ENCODE assay signal across 7 cellular contexts in genomic region chr18:14612422-14612821, GRCh38.
A peak's percentile ranks its signal among the peaks of the same experiment; 100 is the strongest.
DNase-seq lines count a peak whose midpoint lies in the region; ATAC-seq and TF ChIP-seq lines count a peak whose summit lies in the region.
"Not testable (repeated sequence)": the region's sequence is repeated elsewhere in the genome, so short reads cannot be mapped to it uniquely, and the experiment has no call there.

No MANE protein-coding gene starts in this region.

- H3K4me3 Mint-ChIP-seq in CD8-positive, alpha-beta T cell = peak overlapping the region; percentile 47
- not testable (repeated sequence) for H3K4me3 Mint-ChIP-seq in activated CD4-positive, alpha-beta T cell treated with anti-CD3 and anti-CD28 coated beads for 36 hours; activated T-cell treated with anti-CD3 and anti-CD28 coated beads, Interleukin-2, amount 50 U/mL, for 4 hours; natural killer cell treated with Interleukin-12 subunit alpha and Interleukin-12 subunit beta and Interleukin-15 and Interleukin-18, amount 100 ng/mL, for 72 hours
- peak overlapping the region; percentile 44 for H3K4me3 Mint-ChIP-seq in activated naive CD8-positive, alpha-beta T cell
- H3K4me3 Mint-ChIP-seq in effector memory CD8-positive, alpha-beta T cell = peak overlapping the region; percentile 36 to 63

- peaks cover 25% of the 10 kb centered on the region for H3K4me1 Mint-ChIP-seq in CD8-positive, alpha-beta T cell (ENCODE audit: low read depth)
- H3K4me1 Mint-ChIP-seq in activated CD4-positive, alpha-beta T cell treated with anti-CD3 and anti-CD28 coated beads for 36 hours = peaks cover 19% of the 10 kb centered on the region
- peaks cover 20% of the 10 kb centered on the region for H3K4me1 Mint-ChIP-seq in activated T-cell treated with anti-CD3 and anti-CD28 coated beads, Interleukin-2, amount 50 U/mL, for 4 hours (ENCODE audit: low read depth)
- H3K4me1 Mint-ChIP-seq in activated naive CD8-positive, alpha-beta T cell (ENCODE audit: low read depth) = peaks cover 27% of the 10 kb centered on the region
- H3K4me1 Mint-ChIP-seq in effector memory CD8-positive, alpha-beta T cell (ENCODE audit: low read depth in 2 of 2) = peaks cover 7 to 12% of the 10 kb centered on the region in 2 donors
- peaks cover 11% of the 10 kb centered on the region in 2 donors for H3K4me1 Mint-ChIP-seq in natural killer cell treated with Interleukin-12 subunit alpha and Interleukin-12 subunit beta and Interleukin-15 and Interleukin-18, amount 100 ng/mL, for 72 hours (ENCODE audit: low read depth in 2 of 2)

- not testable (repeated sequence) for H3K4me1 ChIP-seq in CD8-positive, alpha-beta T cell (ENCODE audit: insufficient read depth, low read length)
- H3K4me1 ChIP-seq in OCI-LY1 (ENCODE audit: insufficient read depth, low read length, severe bottlenecking) = peaks cover 27% of the 10 kb centered on the region

- H4K20me1 ChIP-seq in OCI-LY1 (ENCODE audit: insufficient read depth, low read length) = not testable (repeated sequence)

- H3F3A ChIP-seq in OCI-LY1 (ENCODE audit: insufficient read depth, low read length) = not testable (repeated sequence)

- H3K4me2 ChIP-seq in OCI-LY1 (ENCODE audit: low read length) = 0 out of 2 replicates have a peak overlapping the region, but pooled peaks have one; percentile 32

- H3K79me2 ChIP-seq in OCI-LY1 (ENCODE audit: insufficient read depth, low read length) = not testable (repeated sequence)

- not testable (repeated sequence) for H3K36me3 ChIP-seq in CD8-positive, alpha-beta T cell (ENCODE audit: insufficient read depth, low read length); OCI-LY1 (ENCODE audit: insufficient read depth, low read length)

- not testable (repeated sequence) for H3K4me3 ChIP-seq in CD8-positive, alpha-beta T cell (ENCODE audit: low read depth, low read length); OCI-LY1 (ENCODE audit: low read depth, low read length, poor library complexity, severe bottlenecking)

- not testable (repeated sequence) for H3K27me3 ChIP-seq in CD8-positive, alpha-beta T cell (ENCODE audit: insufficient read depth, low read length); OCI-LY1 (ENCODE audit: insufficient read depth, low read length)

- intact Hi-C loops in CD8-positive, alpha-beta T cell (cut with DNase I, micrococcal nuclease); activated CD4-positive, alpha-beta T cell treated with anti-CD3 and anti-CD28 coated beads for 36 hours (cut with DNase I, micrococcal nuclease): not testable (repeated sequence)

- not testable (repeated sequence) for H3K9me3 Mint-ChIP-seq in CD8-positive, alpha-beta T cell; activated CD4-positive, alpha-beta T cell treated with anti-CD3 and anti-CD28 coated beads for 36 hours (ENCODE audit: low read depth); activated T-cell treated with anti-CD3 and anti-CD28 coated beads, Interleukin-2, amount 50 U/mL, for 4 hours; activated naive CD8-positive, alpha-beta T cell (ENCODE audit: low read depth); effector memory CD8-positive, alpha-beta T cell; natural killer cell treated with Interleukin-12 subunit alpha and Interleukin-12 subunit beta and Interleukin-15 and Interleukin-18, amount 100 ng/mL, for 72 hours

- POLR2A ChIA-PET in CD8-positive, alpha-beta T cell (lab: Charles Lee); activated CD4-positive, alpha-beta T cell treated with anti-CD3 and anti-CD28 coated beads for 36 hours (lab: Charles Lee): not testable (repeated sequence)

- H3K36me3 Mint-ChIP-seq in CD8-positive, alpha-beta T cell; activated CD4-positive, alpha-beta T cell treated with anti-CD3 and anti-CD28 coated beads for 36 hours (ENCODE audit: low read depth); activated T-cell treated with anti-CD3 and anti-CD28 coated beads, Interleukin-2, amount 50 U/mL, for 4 hours (ENCODE audit: insufficient read depth); activated naive CD8-positive, alpha-beta T cell; effector memory CD8-positive, alpha-beta T cell (ENCODE audit: insufficient read depth); natural killer cell treated with Interleukin-12 subunit alpha and Interleukin-12 subunit beta and Interleukin-15 and Interleukin-18, amount 100 ng/mL, for 72 hours: not testable (repeated sequence)

- not testable (repeated sequence) for H3K27ac ChIP-seq in CD8-positive, alpha-beta T cell (ENCODE audit: low read depth, low read length)
- peak overlapping the region; percentile 59 for H3K27ac ChIP-seq in OCI-LY1 (ENCODE audit: low read depth, low read length, poor library complexity, severe bottlenecking)

- not testable (repeated sequence) for H3K9me2 ChIP-seq in OCI-LY1 (ENCODE audit: low read depth, low read length)

- peak; percentile 92 for ATAC-seq in CD8-positive, alpha-beta T cell
- ATAC-seq in activated CD4-positive, alpha-beta T cell treated with anti-CD3 and anti-CD28 coated beads for 36 hours = peak; percentile 64
- ATAC-seq in activated T-cell treated with anti-CD3 and anti-CD28 coated beads, Interleukin-2, amount 50 U/mL, for 4 hours = peak; percentile 60 to 66
- ATAC-seq in effector memory CD8-positive, alpha-beta T cell (replicated peaks) = peak; percentile 99
- peak; percentile 66 to 72 for ATAC-seq in natural killer cell treated with Interleukin-12 subunit alpha and Interleukin-12 subunit beta and Interleukin-15 and Interleukin-18, amount 100 ng/mL, for 72 hours

- not testable (repeated sequence) for DNase-seq in CD8-positive, alpha-beta T cell; activated CD4-positive, alpha-beta T cell treated with anti-CD3 and anti-CD28 coated beads for 36 hours; activated T-cell treated with anti-CD3 and anti-CD28 coated beads, Interleukin-2, amount 50 U/mL, for 4 hours; effector memory CD8-positive, alpha-beta T cell; natural killer cell treated with Interleukin-12 subunit alpha and Interleukin-12 subunit beta and Interleukin-15 and Interleukin-18, amount 100 ng/mL, for 72 hours (ENCODE audit: low spot score)

- not testable (repeated sequence) for H2AFZ ChIP-seq in OCI-LY1 (ENCODE audit: low read length)

- TF ChIP-seq CTCF in CD8-positive, alpha-beta T cell (IDR thresholded peaks at IDR 0.05); OCI-LY1 (IDR thresholded peaks at IDR 0.05; ENCODE audit: low read length): not testable (repeated sequence)

- H3K27ac Mint-ChIP-seq in CD8-positive, alpha-beta T cell; activated CD4-positive, alpha-beta T cell treated with anti-CD3 and anti-CD28 coated beads for 36 hours; effector memory CD8-positive, alpha-beta T cell; natural killer cell treated with Interleukin-12 subunit alpha and Interleukin-12 subunit beta and Interleukin-15 and Interleukin-18, amount 100 ng/mL, for 72 hours: not testable (repeated sequence)
- H3K27ac Mint-ChIP-seq in activated naive CD8-positive, alpha-beta T cell = peak overlapping the region; percentile 41

- not testable (repeated sequence) for H3K27me3 Mint-ChIP-seq in CD8-positive, alpha-beta T cell (ENCODE audit: low read depth); activated CD4-positive, alpha-beta T cell treated with anti-CD3 and anti-CD28 coated beads for 36 hours; activated T-cell treated with anti-CD3 and anti-CD28 coated beads, Interleukin-2, amount 50 U/mL, for 4 hours (ENCODE audit: low read depth); activated naive CD8-positive, alpha-beta T cell; effector memory CD8-positive, alpha-beta T cell; natural killer cell treated with Interleukin-12 subunit alpha and Interleukin-12 subunit beta and Interleukin-15 and Interleukin-18, amount 100 ng/mL, for 72 hours

- H3K9ac ChIP-seq in OCI-LY1 (ENCODE audit: low read length) = not testable (repeated sequence)

- CTCF ChIA-PET in CD8-positive, alpha-beta T cell (lab: Charles Lee); activated CD4-positive, alpha-beta T cell treated with anti-CD3 and anti-CD28 coated beads for 36 hours (lab: Charles Lee): not testable (repeated sequence)

- not testable (repeated sequence) for H3K9me3 ChIP-seq in CD8-positive, alpha-beta T cell (ENCODE audit: low read length); OCI-LY1 (ENCODE audit: low read length)
